In the genomic region with DNA sequence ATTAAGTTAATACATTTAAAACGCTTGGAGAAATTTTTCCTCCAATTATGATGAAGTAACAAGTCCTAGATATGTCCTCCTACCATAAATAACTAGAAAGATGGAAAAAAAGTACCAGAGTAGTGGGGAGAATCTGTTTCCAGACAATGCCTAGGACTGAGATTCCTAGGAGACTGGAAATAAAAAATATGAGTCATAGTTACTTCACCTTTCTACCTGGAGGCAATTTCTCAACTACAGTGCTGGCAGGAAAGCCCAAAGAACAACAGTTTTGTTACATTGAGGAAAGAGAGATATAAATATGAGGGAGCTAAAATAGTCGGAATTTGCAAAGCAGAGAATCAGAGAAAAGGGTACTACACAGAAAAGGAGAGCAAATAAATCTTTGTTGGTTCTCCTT, we compare ENCODE assay signal across 14 cellular contexts.
DNase-seq lines count a peak whose midpoint lies in the region; TF ChIP-seq lines count a peak whose summit lies in the region.
"Had no signal": no experiment of that assay in that cellular context is flagged by ENCODE, and none has a peak within 500 bp of the region (broad histone marks: within the 10 kb centered on the region; RNA-seq: fewer than 3 reads in every experiment).

No MANE protein-coding gene starts in this region.

- H3K36me3 Mint-ChIP-seq in MCF 10A (ENCODE audit: insufficient read depth, unreplicated experiment) = no peaks in the 10 kb centered on the region
- H3K36me3 Mint-ChIP-seq: CD14-positive monocyte; CD8-positive, alpha-beta T cell had no signal

- TF ChIP-seq POLR2A in breast epithelium (IDR thresholded peaks at IDR 0.05) = no peak

- CTCF ChIA-PET in MCF 10A (lab: Yijun Ruan, JAX) = no interaction called here

- H3K27ac Mint-ChIP-seq in MCF 10A (ENCODE audit: low read depth, unreplicated experiment) = no peak overlapping the region
- H3K27ac Mint-ChIP-seq: CD14-positive monocyte; CD8-positive, alpha-beta T cell had no signal

- H3K36me3 ChIP-seq in breast epithelium = no peaks in the 10 kb centered on the region

- intact Hi-C loops in MCF 10A (cut with micrococcal nuclease) = no loop called here
- intact Hi-C loops in breast epithelium (cut with DNase I; ENCODE audit: low total_unique reads) = no loop called here

- H3K4me3 Mint-ChIP-seq in MCF 10A (ENCODE audit: unreplicated experiment) = no peak overlapping the region
- H3K4me3 Mint-ChIP-seq: CD14-positive monocyte; CD8-positive, alpha-beta T cell had no signal

- no peaks in the 10 kb centered on the region for H3K27me3 Mint-ChIP-seq in MCF 10A (ENCODE audit: insufficient read depth, unreplicated experiment)

- H3K27ac ChIP-seq in breast epithelium = no peak overlapping the region
- H3K27ac ChIP-seq: 22Rv1 had no signal

- peaks cover 7% of the 10 kb centered on the region for H3K4me1 Mint-ChIP-seq in MCF 10A (ENCODE audit: insufficient read depth, unreplicated experiment)
- H3K4me1 Mint-ChIP-seq: CD14-positive monocyte had no signal

- no peaks in the 10 kb centered on the region for H3K9me3 Mint-ChIP-seq in MCF 10A (ENCODE audit: unreplicated experiment)

- DNase-seq in MCF 10A (ENCODE audit: unreplicated experiment) (peak; percentile 63), breast epithelium (ENCODE audit: low spot score in 2 of 2) (no peak), epithelial cell of esophagus (ENCODE audit: low read depth) (peak; percentile 83), kidney glomerular epithelial cell (lab: John Stamatoyannopoulos, UW) (peak; percentile 2), HuH-7.5 (ENCODE audit: low spot score) (no peak), GM19238 (ENCODE audit: insufficient read length, low spot score) (no peak), NCI-H526 treated with DMSO at 0.1 percent for 48 hours (lab: John Stamatoyannopoulos, UW) (no peak)
- DNase-seq: CD8-positive, alpha-beta T cell; COR-L47; DND-41; GDM1; HCEC 1CT had no signal

- TF ChIP-seq CTCF in MCF 10A (IDR thresholded peaks at IDR 0.05; ENCODE audit: unreplicated experiment) = no peak
- TF ChIP-seq CTCF in breast epithelium (IDR thresholded peaks at IDR 0.05) = no peak
- no peak for TF ChIP-seq CTCF in epithelial cell of esophagus (IDR thresholded peaks at IDR 0.05; ENCODE audit: insufficient read depth, low read depth, low read length, missing control alignments)

- BruUV-seq in MCF 10A (replicated peaks; lab: Mats Ljungman, UMichigan) = no TSS peak

- no peaks in the 10 kb centered on the region for H3K4me1 ChIP-seq in breast epithelium

- no peaks in the 10 kb centered on the region for H3K27me3 ChIP-seq in breast epithelium

- POLR2A ChIA-PET in MCF 10A (lab: Yijun Ruan, JAX) = interaction anchor here (0.5 to 0.7 kb wide), 2 partner anchors 22 to 70 kb away, joined by 4 to 8 read pairs; no protein-coding TSS in a partner anchor

- H3K4me3 ChIP-seq in breast epithelium = no peak overlapping the region
- H3K4me3 ChIP-seq in epithelial cell of esophagus (ENCODE audit: low read length) = no peak overlapping the region

- peaks cover 0 to 25% of the 10 kb centered on the region in 2 donors for H3K9me3 ChIP-seq in breast epithelium

Comparison
In these comparisons a context has a peak if more than half of its experiments do, and no peak if none do; other contexts are left out.
1. DNase-seq: peak in MCF 10A (single experiment), epithelial cell of esophagus (single experiment) and kidney glomerular epithelial cell (single experiment); none in breast epithelium (0 of 2), HuH-7.5 (single experiment), GM19238 (single experiment) and NCI-H526 treated with DMSO at 0.1 percent for 48 hours (single experiment).